Comparison of ENCODE assay signal across 10 cellular contexts in genomic region chr7:31027161-31027965, GRCh38. TPM values are rescaled to one million over a fixed set of nuclear protein-coding genes. Genes with fewer than 3 reads are reported as not detected.
DNase-seq lines count a peak whose midpoint lies in the region; ATAC-seq and TF ChIP-seq lines count a peak whose summit lies in the region.
"Had no signal": no experiment of that assay in that cellular context is flagged by ENCODE, and none has a peak within 500 bp of the region (broad histone marks: within the 10 kb centered on the region; RNA-seq: fewer than 3 reads in every experiment).

No MANE protein-coding gene starts in this region.

- H3K27ac ChIP-seq in coronary artery, result no peak overlapping the region
- H3K27ac ChIP-seq in RWPE1, result no peak overlapping the region

- ATAC-seq in HG03354 (IDR thresholded peaks at IDR 0.05; ENCODE audit: poor library complexity, severe bottlenecking, unreplicated experiment), result peak; percentile 58

- CTCF ChIA-PET in HEK293T (lab: Yijun Ruan, JAX) (interaction anchor here (0.6 kb wide), 1 partner anchor 10 kb away, joined by 3 read pairs; no protein-coding TSS in a partner anchor), RWPE1 (lab: Yijun Ruan, JAX) (interaction anchor here (0.6 to 1.1 kb wide), 3 partner anchors 44 to 1183 kb away, joined by 3 read pairs; no protein-coding TSS in a partner anchor)

- peak; percentile 94 for DNase-seq in DMS 273 (lab: John Stamatoyannopoulos, UW; ENCODE audit: unreplicated experiment)
- DNase-seq in coronary artery (ENCODE audit: low spot score), result no peak
- peak; percentile 13 for DNase-seq in mucosa of gallbladder (ENCODE audit: low spot score)
- no peak for DNase-seq in HK-2 (ENCODE audit: unreplicated experiment)
- no peak for DNase-seq in HEK293T (ENCODE audit: extremely low spot score)
- DNase-seq in RWPE1 (ENCODE audit: low spot score), result no peak
- no peak for DNase-seq in amniotic stem cell (lab: John Stamatoyannopoulos, UW)
- DNase-seq: DMS79 treated with DMSO at 0.1 percent for 48 hours, NCI-H1436 had no signal

- TF ChIP-seq CTCF in coronary artery (IDR thresholded peaks at IDR 0.05) (no peak), RWPE1 (conservative IDR thresholded peaks at IDR 0.05; ENCODE audit: low read depth) (no peak)

- POLR2A ChIA-PET in HEK293T (lab: Yijun Ruan, JAX), result no interaction called here
- POLR2A ChIA-PET in RWPE1 (lab: Yijun Ruan, JAX; ENCODE audit: low non-redundant PET), result no interaction called here

- H3K4me3 ChIP-seq in coronary artery, result peak overlapping the region; percentile 22

TF ChIP-seq in HEK293T, 16 proteins besides CTCF, POLR2A, EP300 and RAD21:
- TF ChIP-seq SP1 (IDR thresholded peaks at IDR 0.05) (no peak), LEF1 (IDR thresholded peaks at IDR 0.05; ENCODE audit: borderline replicate concordance) (no peak), TARDBP (IDR thresholded peaks at IDR 0.05) (no peak), ZNF384 (IDR thresholded peaks at IDR 0.05) (no peak), NFRKB (IDR thresholded peaks at IDR 0.05) (no peak), ARNT (IDR thresholded peaks at IDR 0.05) (no peak), BHLHE40 (IDR thresholded peaks at IDR 0.05; ENCODE audit: borderline replicate concordance) (no peak), FOXK2 (IDR thresholded peaks at IDR 0.05) (no peak), FOXA1 (IDR thresholded peaks at IDR 0.05) (no peak)

RNA-seq across cellular contexts. Expression of gene ADCYAP1R1, which starts 24.7 kb away (rescaled TPM):
- total RNA-seq in mucosa of gallbladder, result 7.2 TPM

Comparison
In these comparisons a context has a peak if more than half of its experiments do, and no peak if none do; other contexts are left out.
1. DNase-seq: peak in DMS 273 (single experiment) and mucosa of gallbladder (single experiment); none in coronary artery (single experiment), HK-2 (single experiment), HEK293T (single experiment), RWPE1 (single experiment) and amniotic stem cell (single experiment).